Comparison of ENCODE assay signal across 19 cellular contexts in genomic region chr1:57897581-57897980, GRCh38.
DNase-seq lines count a peak whose midpoint lies in the region; ATAC-seq, FAIRE-seq and TF ChIP-seq lines count a peak whose summit lies in the region.
"Had no signal": no experiment of that assay in that cellular context is flagged by ENCODE, and none has a peak within 500 bp of the region (broad histone marks: within the 10 kb centered on the region; RNA-seq: fewer than 3 reads in every experiment).

No MANE protein-coding gene starts in this region.

- no peak overlapping the region for H3K23ac ChIP-seq in H1 (ENCODE audit: insufficient read length)
- no peak overlapping the region for H3K23ac ChIP-seq in mesendoderm (ENCODE audit: low read length)

- TF ChIP-seq RAD21 in H1 (IDR thresholded peaks at IDR 0.05 in 1 of 2, conservative IDR thresholded peaks at IDR 0.05 in 1 of 2; ENCODE audit: low read depth in 2 of 2, low read length in 2 of 2) = no peak

- no peak overlapping the region for H3K4me2 ChIP-seq in H1 (ENCODE audit: insufficient read depth in 1 of 2, low read depth in 2 of 2, low read length in 2 of 2)
- H3K4me2 ChIP-seq in mesendoderm (ENCODE audit: low read length) = no peak overlapping the region

- no peak for TF ChIP-seq CTCF in WERI-Rb-1 (IDR thresholded peaks at IDR 0.05; ENCODE audit: low read depth, low read length)
- TF ChIP-seq CTCF in H1 (IDR thresholded peaks at IDR 0.05; ENCODE audit: control extremely low read depth in 1 of 3, insufficient read depth in 1 of 3, low read depth in 1 of 3, low read length in 3 of 3) = no peak

- no peak overlapping the region for H3K14ac ChIP-seq in H1 (ENCODE audit: insufficient read length)

- H3K23me2 ChIP-seq in H1 (ENCODE audit: low read depth, low read length) = no peaks in the 10 kb centered on the region

- no peak overlapping the region for H3K18ac ChIP-seq in H1 (ENCODE audit: extremely low read depth, low read length)
- H3K18ac ChIP-seq in mesendoderm (ENCODE audit: low read length) = no peak overlapping the region

- H3K9me3 ChIP-seq in WERI-Rb-1 (ENCODE audit: severe bottlenecking) (no peaks in the 10 kb centered on the region), H1 (ENCODE audit: insufficient read depth in 2 of 2, low read depth in 1 of 2, low read length in 1 of 2) (no peaks in the 10 kb centered on the region)
- H3K9me3 ChIP-seq: HAP-1 had no signal

- H4K20me1 ChIP-seq in H1 (replicated peaks in 1 of 2; ENCODE audit: control insufficient read depth in 1 of 2, insufficient read depth in 2 of 2, low read length in 2 of 2) = no peaks in the 10 kb centered on the region

- FAIRE-seq in H1 (lab: Jason Lieb, UNC) = peak; percentile 32
- FAIRE-seq: G401.6, GM12892, H54 had no signal

- POLR2A ChIA-PET in H1 (lab: Charles Lee; ENCODE audit: partially characterized antibody) = no interaction called here

- H4K91ac ChIP-seq in H1 (replicated peaks; ENCODE audit: insufficient read length, low read length) = no peak overlapping the region

- H3K4me1 ChIP-seq in H1 (replicated peaks in 1 of 4; ENCODE audit: control insufficient read depth in 3 of 4, insufficient read depth in 4 of 4, low read length in 3 of 4) (peaks cover 3 to 16% (median 6%) of the 10 kb centered on the region in 4 experiments; a peak in 5 of 7 replicates), mesendoderm (ENCODE audit: control insufficient read depth, low read depth, low read length) (peaks cover 2% of the 10 kb centered on the region)
- H3K4me1 ChIP-seq: HAP-1 had no signal

- H3K9ac ChIP-seq in H1 (replicated peaks in 1 of 4; ENCODE audit: extremely low read depth in 1 of 4, low read depth in 3 of 4, low read length in 3 of 4) (no peak overlapping the region), mesendoderm (ENCODE audit: low read length) (no peak overlapping the region)
- H3K9ac ChIP-seq: GM23248 had no signal

- H3K79me2 ChIP-seq in H1 (ENCODE audit: control insufficient read depth in 1 of 2, insufficient read depth in 2 of 2, low read length in 2 of 2) (no peaks in the 10 kb centered on the region), mesendoderm (ENCODE audit: control insufficient read depth, insufficient read depth, low read length) (no peaks in the 10 kb centered on the region)

- TF ChIP-seq EP300 in H1 (IDR thresholded peaks at IDR 0.05; ENCODE audit: borderline replicate concordance in 1 of 2, low read depth in 2 of 2, low read length in 2 of 2) = no peak

- no peak overlapping the region for H3K27ac ChIP-seq in WERI-Rb-1
- H3K27ac ChIP-seq in H1 (ENCODE audit: low read depth, low read length) = no peak overlapping the region
- H3K27ac ChIP-seq in mesendoderm (ENCODE audit: low read depth, low read length) = no peak overlapping the region
- H3K27ac ChIP-seq: GM23248 had no signal

- H3K4me3 ChIP-seq in WERI-Rb-1 (ENCODE audit: low read depth, low read length) (no peak overlapping the region), H1 (ENCODE audit: extremely low read depth in 1 of 4, insufficient read depth in 2 of 4, low read depth in 3 of 4, low read length in 4 of 4) (no peak overlapping the region), mesendoderm (ENCODE audit: low read length) (no peak overlapping the region)
- H3K4me3 ChIP-seq: GM23248, HAP-1 had no signal

- H2BK15ac ChIP-seq in H1 (ENCODE audit: low read length) = no peak overlapping the region
- H2BK15ac ChIP-seq in mesendoderm (replicated peaks; ENCODE audit: low read depth) = no peak overlapping the region

- H2AK5ac ChIP-seq in H1 (ENCODE audit: low read depth, low read length) = no peak overlapping the region
- no peak overlapping the region for H2AK5ac ChIP-seq in mesendoderm (ENCODE audit: low read length)

- peak; percentile 56 for DNase-seq in NCI-H524 treated with DMSO at 0.1 percent for 48 hours (lab: John Stamatoyannopoulos, UW)
- peak; percentile 55 for DNase-seq in WERI-Rb-1
- no peak for DNase-seq in H1 (ENCODE audit: low read depth in 1 of 2, low spot score in 2 of 2)
- DNase-seq in mesendoderm = peak; percentile 43
- no peak for DNase-seq in stimulated activated CD4-positive, alpha-beta T cell treated with anti-CD3 and anti-CD28 coated beads, Interleukin-4, amount 100 ng/mL, for 1 hour
- DNase-seq in NCI-H345 treated with DMSO at 0.1 percent for 48 hours (lab: John Stamatoyannopoulos, UW; ENCODE audit: unreplicated experiment) = no peak
- DNase-seq in kidney tubule cell (ENCODE audit: low spot score) = no peak
- DNase-seq: C1 segment of cervical spinal cord; Calu3; CD4-positive, alpha-beta memory T cell; COR-L47; DND-41; GM23248; HFFc6 had no signal

- H2BK12ac ChIP-seq in H1 (ENCODE audit: low read depth, low read length) = no peak overlapping the region

- H3K79me1 ChIP-seq in H1 (ENCODE audit: low read depth, low read length) (no peaks in the 10 kb centered on the region), mesendoderm (ENCODE audit: low read length) (no peaks in the 10 kb centered on the region)

- TF ChIP-seq POLR2A in H1 (IDR thresholded peaks at IDR 0.05; ENCODE audit: control extremely low read depth in 1 of 2, low read depth in 2 of 2, low read length in 2 of 2) = no peak

- ATAC-seq in GM21717 (IDR thresholded peaks at IDR 0.05; ENCODE audit: unreplicated experiment) = no peak

- CTCF ChIA-PET in H1 (lab: Charles Lee; ENCODE audit: partially characterized antibody) = interaction anchor here (0.5 to 1.2 kb wide), 2 partner anchors 62 to 257 kb away, joined by 3 to 4 read pairs; no protein-coding TSS in a partner anchor

- no peak overlapping the region for H2BK20ac ChIP-seq in H1 (ENCODE audit: low read length)

- WGBS in H1 (ENCODE audit: extremely low coverage in 1 of 2, insufficient coverage in 1 of 2, insufficient read length in 1 of 2, insufficient replicate concordance in 2 of 2, low coverage in 1 of 2, low lambda C conversion rate in 2 of 2, missing lambda C conversion rate in 1 of 2), 2 experiments = 95% methylated on average over 3 of the region's 3 CpGs; no CpG with 5 or more reads in 1 of the 2 experiments
- WGBS in mesendoderm (ENCODE audit: extremely low coverage, insufficient coverage, low lambda C conversion rate) = no CpG with 5 or more reads among the region's 3 CpGs

- H2BK5ac ChIP-seq in H1 (ENCODE audit: low read depth, low read length) (no peak overlapping the region), mesendoderm (ENCODE audit: low read length) (no peak overlapping the region)

- H3K56ac ChIP-seq in H1 (replicated peaks; ENCODE audit: insufficient read length, low read depth, low read length) (no peak overlapping the region), mesendoderm (ENCODE audit: low read length) (no peak overlapping the region)

- H3K36me3 ChIP-seq in WERI-Rb-1 = no peaks in the 10 kb centered on the region
- no peaks in the 10 kb centered on the region for H3K36me3 ChIP-seq in H1 (ENCODE audit: control insufficient read depth in 2 of 4, insufficient read depth in 4 of 4, low read length in 3 of 4)
- no peaks in the 10 kb centered on the region for H3K36me3 ChIP-seq in mesendoderm (ENCODE audit: control insufficient read depth, insufficient read depth, low read length)
- H3K36me3 ChIP-seq: HAP-1 had no signal

- no peak overlapping the region for H2BK120ac ChIP-seq in H1 (replicated peaks; ENCODE audit: low read depth, low read length)
- no peak overlapping the region for H2BK120ac ChIP-seq in mesendoderm (ENCODE audit: low read depth, low read length)

- H2AFZ ChIP-seq in H1 (ENCODE audit: low read length) = no peak overlapping the region
- H2AFZ ChIP-seq: GM23248 had no signal

- H4K5ac ChIP-seq in H1 (ENCODE audit: insufficient read length, low read depth, low read length) (no peak overlapping the region), mesendoderm (ENCODE audit: low read length) (no peak overlapping the region)

- H3K4ac ChIP-seq in H1 (replicated peaks; ENCODE audit: insufficient read length, low read depth, low read length) (no peak overlapping the region), mesendoderm (ENCODE audit: low read depth, low read length) (no peak overlapping the region)

- peaks cover 3% of the 10 kb centered on the region for H3K27me3 ChIP-seq in WERI-Rb-1 (ENCODE audit: insufficient read depth, low read depth, severe bottlenecking)
- no peaks in the 10 kb centered on the region for H3K27me3 ChIP-seq in H1 (replicated peaks in 1 of 4; ENCODE audit: control insufficient read depth in 3 of 4, extremely low read depth in 1 of 4, insufficient read depth in 3 of 4, low read length in 3 of 4)
- no peaks in the 10 kb centered on the region for H3K27me3 ChIP-seq in mesendoderm (ENCODE audit: insufficient read depth, low read length, poor library complexity)

- H4K8ac ChIP-seq in H1 (ENCODE audit: extremely low read depth, insufficient read depth, low read length) = no peak overlapping the region
- H4K8ac ChIP-seq in mesendoderm (ENCODE audit: low read depth, low read length) = no peak overlapping the region

TF ChIP-seq in H1, 55 proteins besides CTCF, POLR2A, EP300 and RAD21:
- TF ChIP-seq NRF1 (IDR thresholded peaks at IDR 0.05; ENCODE audit: low read depth, low read length) (no peak), TEAD4 (IDR thresholded peaks at IDR 0.05; ENCODE audit: low read depth, low read length) (peak; percentile 59; the same call in 1 of the 2 replicates)

Comparison
In these comparisons a context has a peak if more than half of its experiments do, and no peak if none do; other contexts are left out.
1. DNase-seq: peak in NCI-H524 treated with DMSO at 0.1 percent for 48 hours (single experiment), WERI-Rb-1 (single experiment) and mesendoderm (single experiment); none in H1 (0 of 2), stimulated activated CD4-positive, alpha-beta T cell treated with anti-CD3 and anti-CD28 coated beads, Interleukin-4, amount 100 ng/mL, for 1 hour (single experiment), NCI-H345 treated with DMSO at 0.1 percent for 48 hours (single experiment) and kidney tubule cell (single experiment).